Comparison of ENCODE assay signal across 18 cellular contexts in the genomic region with DNA sequence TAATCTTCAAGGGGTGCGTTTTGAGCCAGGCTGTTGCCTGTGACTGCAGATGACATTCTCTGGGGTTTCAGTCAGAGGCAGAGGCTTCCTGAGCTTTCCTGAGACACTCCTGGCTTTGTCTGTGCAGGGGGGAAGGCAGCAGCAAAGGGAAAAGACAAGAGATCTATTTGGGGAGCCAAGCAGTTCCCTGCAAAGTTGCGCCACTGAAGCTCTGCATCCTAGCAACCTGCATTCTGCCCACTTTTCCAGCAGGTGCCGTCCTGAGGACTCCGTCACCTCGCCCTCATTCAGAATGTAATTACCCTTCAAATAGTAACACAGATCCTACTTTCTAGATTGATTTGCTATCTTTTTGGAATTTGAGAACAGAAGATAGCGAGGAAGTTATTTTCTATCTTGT. TPM values are rescaled to one million over a fixed set of nuclear protein-coding genes. Genes with fewer than 3 reads are reported as not detected.
DNase-seq lines count a peak whose midpoint lies in the region; ATAC-seq and TF ChIP-seq lines count a peak whose summit lies in the region.
"Had no signal": no experiment of that assay in that cellular context is flagged by ENCODE, and none has a peak within 500 bp of the region (broad histone marks: within the 10 kb centered on the region; RNA-seq: fewer than 3 reads in every experiment).

No MANE protein-coding gene starts in this region.

- H2BK5ac ChIP-seq in H9 (ENCODE audit: insufficient read length, low read length): no peak overlapping the region

- peaks cover 27% of the 10 kb centered on the region for H4K20me1 ChIP-seq in BLaER1
- no peaks in the 10 kb centered on the region for H4K20me1 ChIP-seq in H9 (ENCODE audit: control insufficient read depth, insufficient read depth, insufficient read length)

- peak; percentile 42 for DNase-seq in H9
- DNase-seq in WERI-Rb-1: no peak
- DNase-seq in left kidney (ENCODE audit: low read depth, low spot score): peak; percentile 36
- no peak for DNase-seq in Ammon's horn (ENCODE audit: low spot score)
- DNase-seq in stimulated activated CD4-positive, alpha-beta T cell treated with anti-CD3 and anti-CD28 coated beads, Interleukin-4, amount 100 ng/mL, for 4 hours: no peak
- DNase-seq in MV-4-11 (lab: John Stamatoyannopoulos, UW): no peak
- DNase-seq: activated CD4-positive, alpha-beta T cell treated with anti-CD3 and anti-CD28 coated beads for 48 hours; activated effector memory CD4-positive, alpha-beta T cell treated with Interleukin-2 at 50 U/mL for 16 hours; CD4-positive, alpha-beta T cell; left lung; NCI-H1436; NCI-H226; stimulated activated CD8-positive, alpha-beta memory T cell treated with anti-CD3 and anti-CD28 coated beads, Interleukin-4, amount 100 ng/mL, for 48 hours; uterus had no signal

- H3K4me2 ChIP-seq in BLaER1 (peak overlapping the region; percentile 100; the same call in 1 of the 2 replicates), H9 (ENCODE audit: insufficient read depth, insufficient read length, low read length) (no peak overlapping the region)

- H2AK5ac ChIP-seq in H9 (ENCODE audit: insufficient read length, low read length): no peak overlapping the region

- H4K8ac ChIP-seq in H9 (replicated peaks; ENCODE audit: insufficient read length, low read depth, low read length): no peak overlapping the region

- no peak overlapping the region for H3K4me3 ChIP-seq in BLaER1
- H3K4me3 ChIP-seq in WERI-Rb-1 (ENCODE audit: low read depth, low read length): no peak overlapping the region
- H3K4me3 ChIP-seq: gastroesophageal sphincter, left lung, uterus had no signal

- H3K4me1 Mint-ChIP-seq in H9: peaks cover 42 to 45% of the 10 kb centered on the region in 2 experiments

- H3T11ph ChIP-seq in H9 (ENCODE audit: low read length): no peak overlapping the region

- H3K4ac ChIP-seq in H9 (ENCODE audit: low read depth, low read length): no peak overlapping the region

- no peak overlapping the region for H2BK15ac ChIP-seq in H9 (ENCODE audit: low read depth, low read length)

- no peaks in the 10 kb centered on the region for H3K36me3 ChIP-seq in BLaER1
- no peaks in the 10 kb centered on the region for H3K36me3 ChIP-seq in WERI-Rb-1
- H3K36me3 ChIP-seq: gastroesophageal sphincter, left lung, uterus had no signal

- no peak overlapping the region for H2BK20ac ChIP-seq in H9 (ENCODE audit: low read depth, low read length, poor library complexity, severe bottlenecking)

- peaks cover 28% of the 10 kb centered on the region for H3K4me1 ChIP-seq in BLaER1
- H3K4me1 ChIP-seq in H9 (ENCODE audit: insufficient read depth, low read length): peaks cover 11% of the 10 kb centered on the region

- H3K9me3 ChIP-seq in BLaER1 (no peaks in the 10 kb centered on the region), H9 (ENCODE audit: control insufficient read depth, low read depth, low read length) (no peaks in the 10 kb centered on the region), WERI-Rb-1 (ENCODE audit: severe bottlenecking) (no peaks in the 10 kb centered on the region)
- H3K9me3 ChIP-seq: gastroesophageal sphincter, left lung, uterus had no signal

- no peak overlapping the region for H2BK120ac ChIP-seq in H9 (ENCODE audit: low read depth, low read length, poor library complexity, severe bottlenecking)

- H3K14ac ChIP-seq in H9 (ENCODE audit: insufficient read depth, low read length): no peak overlapping the region

- no peaks in the 10 kb centered on the region for H3K79me2 ChIP-seq in H9 (ENCODE audit: insufficient read depth, low read length)

- no peak overlapping the region for H3K56ac ChIP-seq in H9 (ENCODE audit: insufficient read length, low read depth, low read length)

- H3K23ac ChIP-seq in H9 (ENCODE audit: insufficient read length, low read depth, low read length): no peak overlapping the region

- no peak overlapping the region for H4K5ac ChIP-seq in H9 (ENCODE audit: insufficient read length, low read depth, low read length)

- H3K27ac ChIP-seq in BLaER1 (no peak overlapping the region), H9 (ENCODE audit: insufficient read length, low read depth, low read length) (no peak overlapping the region), WERI-Rb-1 (no peak overlapping the region)
- H3K27ac ChIP-seq: gastroesophageal sphincter, left lung had no signal

- H3K27ac Mint-ChIP-seq in H9: no peak overlapping the region
- H3K27ac Mint-ChIP-seq: CD4-positive, alpha-beta T cell; mesothelial cell of epicardium had no signal

- H3K4me3 Mint-ChIP-seq in H9: no peak overlapping the region

- peak; percentile 45; the same call in 2 of the 3 replicates for TF ChIP-seq CTCF in H9 (conservative IDR thresholded peaks at IDR 0.05)
- TF ChIP-seq CTCF in WERI-Rb-1 (IDR thresholded peaks at IDR 0.05; ENCODE audit: low read depth, low read length): 0 out of 2 replicates have a peak, but pooled peaks have one; percentile 11

- H2AFZ ChIP-seq in H9 (ENCODE audit: low read length): no peak overlapping the region

- H3K36me3 Mint-ChIP-seq in H9 (ENCODE audit: insufficient read depth in 1 of 3, low read depth in 3 of 3): no peaks in the 10 kb centered on the region
- H3K36me3 Mint-ChIP-seq: mesothelial cell of epicardium had no signal

- H3K27me3 ChIP-seq in BLaER1: peaks cover 49% of the 10 kb centered on the region
- H3K27me3 ChIP-seq in H9 (ENCODE audit: insufficient read depth, low read length): peaks cover 5% of the 10 kb centered on the region; the same call in 1 of the 2 replicates
- peaks cover 11% of the 10 kb centered on the region for H3K27me3 ChIP-seq in WERI-Rb-1 (ENCODE audit: insufficient read depth, low read depth, severe bottlenecking)
- H3K27me3 ChIP-seq: uterus had no signal

- no peak for ATAC-seq in GM21367 (IDR thresholded peaks at IDR 0.05; ENCODE audit: unreplicated experiment)
- ATAC-seq: gastroesophageal sphincter, left lung had no signal

- no peak overlapping the region for H3K9ac ChIP-seq in BLaER1
- no peak overlapping the region for H3K9ac ChIP-seq in H9 (ENCODE audit: extremely low read depth, insufficient read length, low read length)

- no peak overlapping the region for H2BK12ac ChIP-seq in H9 (ENCODE audit: insufficient read length, low read depth, low read length)

- peaks cover 41% of the 10 kb centered on the region for H3K27me3 Mint-ChIP-seq in H9 (ENCODE audit: low read depth)

- H3K23me2 ChIP-seq in H9 (ENCODE audit: insufficient read length, low read depth, low read length, poor library complexity, severe bottlenecking): peaks cover 18% of the 10 kb centered on the region

- H3K18ac ChIP-seq in H9 (ENCODE audit: insufficient read length, low read depth, low read length): no peak overlapping the region

- no CpG with 5 or more reads among the region's 6 CpGs for WGBS in H9 (ENCODE audit: extremely low coverage, insufficient read length, low lambda C conversion rate)

- no peaks in the 10 kb centered on the region for H3K79me1 ChIP-seq in H9 (ENCODE audit: insufficient read depth, low read depth, low read length, poor library complexity, severe bottlenecking)

- peaks cover 2 to 3% of the 10 kb centered on the region in 2 experiments; a peak in 1 of 5 replicates for H3K9me3 Mint-ChIP-seq in H9
- H3K9me3 Mint-ChIP-seq: CD4-positive, alpha-beta T cell; mesothelial cell of epicardium had no signal

- no peak overlapping the region for H4K91ac ChIP-seq in H9 (ENCODE audit: insufficient read length, low read depth, low read length)

RNA-seq across cellular contexts. Expression of a gene that starts 1.9 kb away (rescaled TPM):
- total RNA-seq in H9 (2021): 29.1 and 30.3 TPM in 2 replicates
- total RNA-seq: CD4-positive, alpha-beta T cell had no signal

Comparison
In these comparisons a context has a peak if more than half of its experiments do, and no peak if none do; other contexts are left out.
1. DNase-seq: peak in H9 (single experiment) and left kidney (single experiment); none in WERI-Rb-1 (single experiment), Ammon's horn (single experiment), stimulated activated CD4-positive, alpha-beta T cell treated with anti-CD3 and anti-CD28 coated beads, Interleukin-4, amount 100 ng/mL, for 4 hours (0 of 2) and MV-4-11 (single experiment).